In the genomic region with DNA sequence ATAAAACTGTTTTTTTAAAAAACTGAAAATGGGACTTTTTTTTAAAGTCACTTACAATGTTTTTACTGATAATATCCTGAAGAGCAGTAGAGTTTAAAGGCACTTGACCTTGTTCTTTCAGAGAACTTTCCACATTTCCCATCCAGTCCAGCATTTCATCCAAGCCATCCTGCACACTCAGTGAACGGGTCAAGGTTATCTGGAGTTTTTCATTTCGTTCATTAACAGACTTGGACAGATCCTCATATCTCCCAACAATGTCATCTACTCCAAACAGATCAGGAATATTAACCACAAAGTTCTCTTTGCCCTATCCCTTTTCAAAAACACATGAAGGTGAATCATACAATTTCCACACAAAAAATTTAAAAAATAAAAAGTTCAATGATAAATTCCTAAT, we compare ENCODE assay signal across 14 cellular contexts.
"Had no signal": no experiment of that assay in that cellular context is flagged by ENCODE, and none has a peak within 500 bp of the region (broad histone marks: within the 10 kb centered on the region; RNA-seq: fewer than 3 reads in every experiment).

No MANE protein-coding gene starts in this region.

- H3K27ac ChIP-seq: heart right ventricle, stomach, thoracic aorta had no signal

- ATAC-seq: activated T-helper 17 cell treated with anti-CD3 and anti-CD28 coated beads, Interleukin-2, amount 50 U/mL, for 72 hours; gastrocnemius medialis had no signal

- H3K4me3 Mint-ChIP-seq: activated T-helper 17 cell treated with anti-CD3 and anti-CD28 coated beads, Interleukin-2, amount 50 U/mL, for 72 hours; nephron progenitor cell had no signal

- H3K36me3 ChIP-seq: thoracic aorta had no signal

- H3K4me3 ChIP-seq: gastrocnemius medialis, heart right ventricle, stomach, thoracic aorta had no signal

- H3K4me1 Mint-ChIP-seq: activated T-helper 17 cell treated with anti-CD3 and anti-CD28 coated beads, Interleukin-2, amount 50 U/mL, for 72 hours had no signal

- H3K9me3 ChIP-seq: gastrocnemius medialis, heart right ventricle, stomach, thoracic aorta had no signal

- H3K27ac Mint-ChIP-seq: activated T-helper 17 cell treated with anti-CD3 and anti-CD28 coated beads, Interleukin-2, amount 50 U/mL, for 72 hours had no signal

- H3K27me3 Mint-ChIP-seq: activated T-helper 17 cell treated with anti-CD3 and anti-CD28 coated beads, Interleukin-2, amount 50 U/mL, for 72 hours had no signal

- H3K27me3 ChIP-seq: gastrocnemius medialis, heart right ventricle, stomach had no signal

- H3K4me1 ChIP-seq: gastrocnemius medialis had no signal

- H3K9me3 Mint-ChIP-seq: activated T-helper 17 cell treated with anti-CD3 and anti-CD28 coated beads, Interleukin-2, amount 50 U/mL, for 72 hours; nephron progenitor cell had no signal

- DNase-seq: activated CD4-positive, alpha-beta T cell treated with anti-CD3 and anti-CD28 coated beads for 1 hour; activated CD4-positive, alpha-beta T cell treated with anti-CD3 and anti-CD28 coated beads, Interleukin-2, amount 50 U/mL, for 4 hours; activated naive CD4-positive, alpha-beta T cell treated with Interleukin-2 at 50 U/mL for 16 hours; aorta; cerebellar nuclear complex; effector CD8-positive, alpha-beta T cell; gastrocnemius medialis; heart right ventricle; nephron progenitor cell; stimulated activated CD4-positive, alpha-beta T cell treated with anti-CD3 and anti-CD28 coated beads, Interleukin-12 subunit alpha, Interleukin-12 subunit beta, amount 100 ng/mL, for 4 hours; stimulated activated CD4-positive, alpha-beta T cell treated with anti-CD3 and anti-CD28 coated beads, Interleukin-2, amount 100 ng/mL, for 24 hours; stomach had no signal
